ENCODE assay signal across 23 cellular contexts in genomic region chr1:235399661-235400060, GRCh38. TPM values are rescaled to one million over a fixed set of nuclear protein-coding genes. Genes with fewer than 3 reads are reported as not detected.
DNase-seq lines count a peak whose midpoint lies in the region; ATAC-seq, FAIRE-seq and TF ChIP-seq lines count a peak whose summit lies in the region.
"Had no signal": no experiment of that assay in that cellular context is flagged by ENCODE, and none has a peak within 500 bp of the region (broad histone marks: within the 10 kb centered on the region; RNA-seq: fewer than 3 reads in every experiment).

No MANE protein-coding gene starts in this region.

- no peak overlapping the region for H3K18ac ChIP-seq in trophoblast cell (ENCODE audit: low read length)

- no peaks in the 10 kb centered on the region for H3K9me1 ChIP-seq in K562 (ENCODE audit: control insufficient read depth, insufficient read depth, low read length)

- H3K23ac ChIP-seq in trophoblast cell (ENCODE audit: low read length): no peak overlapping the region

- peak overlapping the region; percentile 22 for H2BK5ac ChIP-seq in trophoblast cell (ENCODE audit: low read depth, low read length, poor library complexity)

- peaks cover 65% of the 10 kb centered on the region for H3K4me1 ChIP-seq in Panc1 (ENCODE audit: control insufficient read depth, insufficient read depth, low read length)
- H3K4me1 ChIP-seq in K562 (replicated peaks in 1 of 2; ENCODE audit: control insufficient read depth in 2 of 2, insufficient read depth in 2 of 2, low read length in 2 of 2): peaks cover 3 to 7% of the 10 kb centered on the region in 2 experiments; a peak in 1 of 5 replicates
- peaks cover 11% of the 10 kb centered on the region in 2 experiments for H3K4me1 ChIP-seq in trophoblast cell (ENCODE audit: control insufficient read depth in 1 of 2, insufficient read depth in 2 of 2, low read length in 2 of 2)
- H3K4me1 ChIP-seq: BLaER1 treated with 17β-estradiol and CSF1 and Interleukin-3, amounts not matched to agents 10 nM and 100 nM; Peyer's patch had no signal

- peaks cover 16% of the 10 kb centered on the region for H3K79me1 ChIP-seq in trophoblast cell (ENCODE audit: low read length)

- CTCF ChIA-PET in Panc1 (lab: Charles Lee): no interaction called here
- CTCF ChIA-PET in K562 (lab: Yijun Ruan, JAX; ENCODE audit: low intra/inter-chr PET ratio): no interaction called here

- no peaks in the 10 kb centered on the region for H3K36me3 ChIP-seq in Panc1 (ENCODE audit: control insufficient read depth, insufficient read depth, low read length)
- H3K36me3 ChIP-seq in K562 (ENCODE audit: control insufficient read depth, insufficient read depth, low read length): peaks cover 22% of the 10 kb centered on the region; the same call in 2 of the 3 replicates
- H3K36me3 ChIP-seq in trophoblast cell (ENCODE audit: control insufficient read depth in 1 of 2, insufficient read depth in 2 of 2, low read length in 2 of 2): peaks cover 0 to 2% of the 10 kb centered on the region in 2 experiments
- H3K36me3 ChIP-seq: Peyer's patch had no signal

- no peak overlapping the region for H4K8ac ChIP-seq in trophoblast cell (ENCODE audit: low read depth, low read length)

- H3K4me2 ChIP-seq in K562 (ENCODE audit: insufficient read depth, low read length) (no peak overlapping the region), trophoblast cell (ENCODE audit: low read length) (no peak overlapping the region)
- H3K4me2 ChIP-seq: BLaER1 treated with 17β-estradiol and CSF1 and Interleukin-3, amounts not matched to agents 10 nM and 100 nM had no signal

- H4K20me1 ChIP-seq in K562 (replicated peaks; ENCODE audit: control insufficient read depth, insufficient read depth, low read length): no peaks in the 10 kb centered on the region

- H3K27me3 ChIP-seq in Panc1 (ENCODE audit: control insufficient read depth, insufficient read depth, low read length) (no peaks in the 10 kb centered on the region), K562 (ENCODE audit: control insufficient read depth in 2 of 2, insufficient read depth in 2 of 2, low read length in 2 of 2) (no peaks in the 10 kb centered on the region), trophoblast cell (ENCODE audit: insufficient read depth, low read length) (no peaks in the 10 kb centered on the region)
- H3K27me3 ChIP-seq: BLaER1 treated with 17β-estradiol and CSF1 and Interleukin-3, amounts not matched to agents 10 nM and 100 nM; Peyer's patch; SJCRH30 had no signal

- intact Hi-C loops in Panc1 (cut with micrococcal nuclease; ENCODE audit: unreplicated experiment) (loop anchor here (5.0 kb wide), 1 partner anchor 32 kb away; the partner anchor contains the start of gene TBCE), K562 (cut with micrococcal nuclease) (no loop called here)

- H3K9ac ChIP-seq in K562 (ENCODE audit: insufficient read depth in 1 of 2, low read depth in 2 of 2, low read length in 2 of 2) (peak overlapping the region in 1 of 2 experiments; percentile 3; a peak in 1 of 4 replicates), trophoblast cell (ENCODE audit: low read length) (no peak overlapping the region)
- H3K9ac ChIP-seq: BLaER1 treated with 17β-estradiol and CSF1 and Interleukin-3, amounts not matched to agents 10 nM and 100 nM had no signal

- H2AFZ ChIP-seq in K562 (ENCODE audit: low read depth, low read length) (no peak overlapping the region), trophoblast cell (ENCODE audit: insufficient read depth, low read length, poor library complexity) (no peak overlapping the region)

- H3K4me3 ChIP-seq in Panc1 (ENCODE audit: low read depth in 2 of 2, low read length in 2 of 2) (no peak overlapping the region), K562 (no peak overlapping the region), trophoblast cell (ENCODE audit: low read depth, low read length) (no peak overlapping the region)
- H3K4me3 ChIP-seq: BLaER1 treated with 17β-estradiol and CSF1 and Interleukin-3, amounts not matched to agents 10 nM and 100 nM; Peyer's patch; SJCRH30 had no signal

- no peak for TF ChIP-seq RAD21 in K562 (CRISPR knock-in tag; conservative IDR thresholded peaks at IDR 0.05 in 1 of 2, IDR thresholded peaks at IDR 0.05 in 1 of 2)

- TF ChIP-seq CTCF in Panc1 (IDR thresholded peaks at IDR 0.05) (no peak), K562 (IDR thresholded peaks at IDR 0.05 in 2 of 3, conservative IDR thresholded peaks at IDR 0.05 in 1 of 3; ENCODE audit: insufficient read depth in 2 of 3, low read depth in 1 of 3, low read length in 3 of 3) (no peak)

- WGBS in K562 (ENCODE audit: insufficient coverage, low coverage, missing lambda C conversion rate): 52% methylated on average over 6 of the region's 6 CpGs
- no CpG with 5 or more reads among the region's 6 CpGs for WGBS in trophoblast cell (ENCODE audit: extremely low coverage, insufficient coverage, insufficient read length)

- TF ChIP-seq EP300 in K562 (IDR thresholded peaks at IDR 0.05; ENCODE audit: low read length): no peak

- ATAC-seq in Panc1: no peak
- peak; percentile 53 for ATAC-seq in K562
- ATAC-seq in GM21619 (IDR thresholded peaks at IDR 0.05; ENCODE audit: unreplicated experiment): no peak
- no peak for ATAC-seq in HG02885 (IDR thresholded peaks at IDR 0.05; ENCODE audit: poor library complexity, unreplicated experiment)
- ATAC-seq: HepG2 had no signal

- peak overlapping the region; percentile 27 for H3K14ac ChIP-seq in trophoblast cell (ENCODE audit: low read length)

- no peak overlapping the region for H2AK5ac ChIP-seq in trophoblast cell (ENCODE audit: low read length)

- no peak overlapping the region for H2BK12ac ChIP-seq in trophoblast cell (ENCODE audit: low read length)

- H4K91ac ChIP-seq in trophoblast cell (ENCODE audit: low read depth, low read length): peak overlapping the region; percentile 66

- no peak for DNase-seq in Panc1 (ENCODE audit: low read depth, low spot score)
- no peak for DNase-seq in K562 (ENCODE audit: extremely low read depth in 1 of 4, low spot score in 3 of 4)
- DNase-seq in trophoblast cell: no peak
- DNase-seq in NK-92 (lab: John Stamatoyannopoulos, UW; ENCODE audit: unreplicated experiment): no peak
- DNase-seq in D341Med (ENCODE audit: low spot score): no peak
- DNase-seq: ACHN; Calu3; CD8-positive, alpha-beta memory T cell; GOT3; KG1; NCI-H1092; NCI-H1436; NCI-H187 treated with DMSO at 0.1 percent for 48 hours; NCI-H2107; NCI-H774; Peyer's patch; SJCRH30 had no signal

- peak overlapping the region; percentile 29 for H2BK120ac ChIP-seq in trophoblast cell (ENCODE audit: insufficient read depth, low read length, poor library complexity)

- TF ChIP-seq POLR2A in K562 (conservative IDR thresholded peaks at IDR 0.05): no peak

- H3K9me3 ChIP-seq in Panc1 (ENCODE audit: control insufficient read depth, insufficient read depth, low read depth, low read length): no peaks in the 10 kb centered on the region
- H3K9me3 ChIP-seq in K562 (replicated peaks; ENCODE audit: control insufficient read depth, insufficient read depth, low read depth, low read length): no peaks in the 10 kb centered on the region
- no peaks in the 10 kb centered on the region for H3K9me3 ChIP-seq in trophoblast cell (ENCODE audit: insufficient read depth, low read depth, low read length)
- H3K9me3 ChIP-seq: Peyer's patch, SJCRH30 had no signal

- peak overlapping the region; percentile 89 for H3K27ac ChIP-seq in Panc1 (ENCODE audit: low read length)
- H3K27ac ChIP-seq in K562 (ENCODE audit: extremely low read depth, low read depth, low read length): peak overlapping the region; percentile 21; the same call in 1 of the 3 replicates
- H3K27ac ChIP-seq in trophoblast cell (ENCODE audit: low read depth, low read length): no peak overlapping the region
- H3K27ac ChIP-seq: BLaER1 treated with 17β-estradiol and CSF1 and Interleukin-3, amounts not matched to agents 10 nM and 100 nM; Peyer's patch; SJCRH30 had no signal

- H4K12ac ChIP-seq in trophoblast cell (ENCODE audit: low read depth, low read length): no peak overlapping the region

- H3K79me2 ChIP-seq in K562 (ENCODE audit: control insufficient read depth, insufficient read depth, low read length): peaks cover 67% of the 10 kb centered on the region
- no peaks in the 10 kb centered on the region for H3K79me2 ChIP-seq in trophoblast cell (ENCODE audit: control insufficient read depth, insufficient read depth, low read length, poor library complexity)

- POLR2A ChIA-PET in Panc1 (lab: Charles Lee): interaction anchor here (0.5 to 1.0 kb wide), 2 partner anchors 9 to 36 kb away, joined by 3 to 4 read pairs; no protein-coding TSS in a partner anchor
- POLR2A ChIA-PET in K562 (lab: Yijun Ruan, JAX): interaction anchor here (2.0 to 2.8 kb wide), 2 partner anchors 9 to 10 kb away, joined by 10 to 16 read pairs; no protein-coding TSS in a partner anchor

- no peak for FAIRE-seq in K562 (lab: Jason Lieb, UNC)
- FAIRE-seq: G401.6, GM12892, HepG2 had no signal

- H3K4ac ChIP-seq in trophoblast cell (ENCODE audit: low read depth, low read length): peak overlapping the region; percentile 4

- BruUV-seq in Panc1 (replicated peaks; lab: Mats Ljungman, UMichigan): no TSS peak
- BruUV-seq in K562 (replicated peaks; lab: Mats Ljungman, UMichigan): no TSS peak

- in situ Hi-C loops in Panc1 (cut with HindIII; ENCODE audit: low pct_unique_long_range_greater_than_20kb, low sequenced_read_pairs): no loop called here
- in situ Hi-C loops in K562 (cut with MboI): no loop called here

TF ChIP-seq in K562, 482 proteins besides CTCF, POLR2A, EP300 and RAD21 (continues in another document):
- peak; percentile 24; the same call in 1 of the 2 replicates for TF ChIP-seq C11orf30 (IDR thresholded peaks at IDR 0.05; ENCODE audit: low read depth)
- peak; percentile 63 for TF ChIP-seq ZNF316 (IDR thresholded peaks at IDR 0.05)

RNA-seq across cellular contexts. Expression of gene TBCE, which starts 32.4 kb away (rescaled TPM):
- total RNA-seq in Panc1 (2021; ENCODE audit: unreplicated experiment) (72.0 TPM), K562 (2014; rRNA removed) (60.0 and 63.6 TPM in 2 replicates), K562 (2014; rRNA removed; fragmentation: Illumina TruSeq; extraction: Trizol) (92.1 and 99.9 TPM in 2 replicates), K562 (2015; rRNA removed; fragmentation: Illumina TruSeq; extraction: Trizol) (78.3 and 87.9 TPM in 2 replicates), K562 (2021) (52.6 and 65.2 TPM in 2 replicates)
- polyA plus RNA-seq in Panc1 (2012; ENCODE audit: insufficient read length): 56.0 TPM
- total RNA-seq in K562 (2011; cell fraction: chromatin; rRNA removed; ENCODE audit: low replicate concordance): 145 and 291 TPM in 2 replicates
- total RNA-seq in K562 (2011; cell fraction: nucleolus; rRNA removed): 78.7 and 90.9 TPM in 2 replicates
- total RNA-seq in K562 (2011; cell fraction: nucleoplasm; rRNA removed): 144 and 194 TPM in 2 replicates
- polyA plus RNA-seq in K562 (2011; rRNA removed) (61.7 and 87.9 TPM in 2 replicates), K562 (2014; fragmentation: Illumina TruSeq; extraction: Trizol) (68.8 and 81.8 TPM in 2 replicates), K562 (2014; fragmentation: Nextera tagmentation; extraction: Ambion mirVana) (10 to 100 TPM; 59.0 to 89.8 TPM), K562 (2014; rRNA removed) (79.5 and 82.1 TPM in 2 replicates)
- 20.2 and 36.7 TPM in 2 replicates for polyA plus RNA-seq in K562 (2011; cell fraction: cytosol; rRNA removed)
- polyA plus RNA-seq in K562 (2011; cell fraction: nucleus; rRNA removed): 52.8 and 66.0 TPM in 2 replicates
- polyA plus RNA-seq in K562 (2012): 45.4 and 64.8 TPM in 2 replicates
- 77.0 and 80.4 TPM in 2 replicates for polyA minus RNA-seq in K562 (2011; rRNA and poly(A)+ RNA removed)
- 15.1 and 27.1 TPM in 2 replicates for polyA minus RNA-seq in K562 (2011; cell fraction: cytosol; rRNA and poly(A)+ RNA removed)
- 46.2 and 58.9 TPM in 2 replicates for polyA minus RNA-seq in K562 (2011; cell fraction: nucleus; rRNA and poly(A)+ RNA removed)
- 26.9 and 28.1 TPM in 2 replicates for polyA plus RNA-seq in trophoblast cell (2013)
